ENCODE assay signal across 1 cellular context in the genomic region with DNA sequence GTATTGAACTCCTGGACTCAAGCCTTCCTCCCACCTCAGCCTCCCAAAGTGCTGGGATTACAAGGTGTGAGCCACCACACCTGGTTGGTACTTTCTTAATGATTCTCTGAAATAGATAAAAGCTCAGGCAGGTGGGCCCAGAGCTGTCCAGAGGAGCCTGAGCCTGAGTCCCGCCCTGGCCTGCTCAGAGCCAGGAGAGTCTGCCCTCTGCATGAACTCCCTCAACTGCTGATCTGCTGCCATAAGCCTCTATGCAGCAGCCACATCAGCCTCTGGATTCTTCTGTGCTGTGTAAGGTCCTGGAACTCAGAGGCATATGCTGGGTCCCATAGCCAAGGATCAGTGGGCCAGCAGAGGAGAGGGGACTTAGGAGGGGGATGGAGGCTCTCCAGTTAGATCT.
TF ChIP-seq lines count a peak whose summit lies in the region.

No MANE protein-coding gene starts in this region.

TF ChIP-seq in HCT116, 20 proteins besides CTCF, POLR2A, EP300 and RAD21 (continued from another document):
- TF ChIP-seq, protein P1, sequence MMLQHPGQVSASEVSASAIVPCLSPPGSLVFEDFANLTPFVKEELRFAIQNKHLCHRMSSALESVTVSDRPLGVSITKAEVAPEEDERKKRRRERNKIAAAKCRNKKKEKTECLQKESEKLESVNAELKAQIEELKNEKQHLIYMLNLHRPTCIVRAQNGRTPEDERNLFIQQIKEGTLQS (IDR thresholded peaks at IDR 0.05): no peak
